In the genomic region with DNA sequence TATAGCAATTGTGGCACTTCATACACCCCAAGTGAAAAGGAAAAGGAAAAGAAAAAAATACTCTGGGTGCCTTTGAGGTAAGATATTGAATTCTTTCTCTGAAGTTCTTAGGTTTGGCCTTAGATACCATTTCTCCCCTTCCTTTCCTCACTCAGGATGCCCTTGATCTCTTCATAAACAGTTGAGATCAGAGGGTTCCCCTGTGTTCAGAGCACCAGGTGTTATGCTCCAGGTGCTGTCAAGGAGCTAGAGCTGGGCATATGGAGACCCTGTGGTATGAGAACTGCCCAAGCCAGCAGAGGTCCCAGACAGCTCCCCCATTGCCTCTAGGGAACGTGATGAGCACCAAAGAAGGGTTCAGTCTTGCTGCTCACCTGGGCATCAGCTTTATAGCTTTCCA, we compare ENCODE assay signal across 15 cellular contexts. TPM values are rescaled to one million over a fixed set of nuclear protein-coding genes. Genes with fewer than 3 reads are reported as not detected.
"Had no signal": no experiment of that assay in that cellular context is flagged by ENCODE, and none has a peak within 500 bp of the region (broad histone marks: within the 10 kb centered on the region; RNA-seq: fewer than 3 reads in every experiment).

No MANE protein-coding gene starts in this region.

- H3K4me1 ChIP-seq: ascending aorta, esophagus squamous epithelium, right atrium auricular region, tibial artery, uterus had no signal

- ATAC-seq: left colon, natural killer cell had no signal

- DNase-seq: activated B cell treated with CpG ODN at 0.5 μM for 24 hours, activated T-cell treated with anti-CD3 and anti-CD28 coated beads for 4 hours, esophagus squamous epithelium, foreskin fibroblast, left colon, natural killer cell, tibial artery, uterus had no signal

- H3K36me3 Mint-ChIP-seq: natural killer cell had no signal

- H3K4me3 ChIP-seq: ascending aorta, esophagus squamous epithelium, lung, right atrium auricular region, skin epidermis, tibial artery, uterus had no signal

- H3K27ac Mint-ChIP-seq: activated B cell treated with CpG ODN at 0.5 μM for 24 hours had no signal

- H3K9me3 Mint-ChIP-seq: activated B cell treated with CpG ODN at 0.5 μM for 24 hours, natural killer cell had no signal

- H3K27ac ChIP-seq: ascending aorta, esophagus squamous epithelium, right atrium auricular region, tibial artery, uterus had no signal

- H3K9me3 ChIP-seq: ascending aorta, esophagus squamous epithelium, right atrium auricular region, tibial artery, uterus had no signal

- H3K36me3 ChIP-seq: ascending aorta, esophagus squamous epithelium, right atrium auricular region, tibial artery, uterus had no signal

- H3K27me3 Mint-ChIP-seq: activated B cell treated with CpG ODN at 0.5 μM for 24 hours had no signal

- H3K4me3 Mint-ChIP-seq: activated B cell treated with CpG ODN at 0.5 μM for 24 hours, natural killer cell had no signal

- FAIRE-seq: bronchial epithelial cell, TTC549 had no signal

RNA-seq across cellular contexts. Expression of gene CD40LG, which starts 17.1 kb away (rescaled TPM):
- total RNA-seq: activated B cell treated with CpG ODN at 0.5 μM for 24 hours, ascending aorta, bronchial epithelial cell, posterior vena cava had no signal
